ENCODE assay signal across 2 cellular contexts in genomic region chr2:199979398-199979797, GRCh38.
A peak's percentile ranks its signal among the peaks of the same experiment; 100 is the strongest.
TF ChIP-seq lines count a peak whose summit lies in the region.

No MANE protein-coding gene starts in this region.

TF ChIP-seq in GM12878, 131 proteins besides CTCF, POLR2A, EP300 and RAD21 (continues in another document):
- TF ChIP-seq ESRRA (IDR thresholded peaks at IDR 0.05; ENCODE audit: low read length), result no peak
- TF ChIP-seq ZNF217 (IDR thresholded peaks at IDR 0.05), result no peak
- TF ChIP-seq BHLHE40 (IDR thresholded peaks at IDR 0.05; ENCODE audit: borderline replicate concordance in 1 of 2, low read depth in 2 of 2, low read length in 1 of 2), result no peak
- TF ChIP-seq PAX5 (IDR thresholded peaks at IDR 0.05; ENCODE audit: borderline replicate concordance, low read depth, low read length), result no peak
- TF ChIP-seq POU2F2 (IDR thresholded peaks at IDR 0.05; ENCODE audit: borderline replicate concordance, low read depth, low read length), result no peak
- no peak for TF ChIP-seq RELA (IDR thresholded peaks at IDR 0.05; ENCODE audit: borderline replicate concordance, partially characterized antibody)
- no peak for TF ChIP-seq MAX (IDR thresholded peaks at IDR 0.05; ENCODE audit: low read depth, low read length)
- TF ChIP-seq SIN3A (IDR thresholded peaks at IDR 0.05; ENCODE audit: low read depth, low read length), result no peak
- TF ChIP-seq RUNX3 (IDR thresholded peaks at IDR 0.05; ENCODE audit: low read length), result no peak
- TF ChIP-seq ZBTB4 (CRISPR knock-in tag; IDR thresholded peaks at IDR 0.05), result no peak
- no peak for TF ChIP-seq CBX5 (IDR thresholded peaks at IDR 0.05; ENCODE audit: low read depth)
- TF ChIP-seq STAT3 (IDR thresholded peaks at IDR 0.05; ENCODE audit: low read depth, low read length), result no peak
- no peak for TF ChIP-seq ZNF592 (IDR thresholded peaks at IDR 0.05)
- no peak for TF ChIP-seq RFX5 (IDR thresholded peaks at IDR 0.05; ENCODE audit: low read depth, low read length)
- TF ChIP-seq SUPT20H (IDR thresholded peaks at IDR 0.05; ENCODE audit: borderline replicate concordance, control insufficient read depth, low read depth, low read length), result no peak
- TF ChIP-seq FOS (IDR thresholded peaks at IDR 0.05; ENCODE audit: borderline replicate concordance, extremely low read depth, insufficient read length), result no peak
- TF ChIP-seq SKIL (IDR thresholded peaks at IDR 0.05; ENCODE audit: low read depth, poor library complexity, severe bottlenecking), result no peak

TF ChIP-seq in HepG2, 621 proteins besides CTCF, POLR2A, EP300 and RAD21:
- no peak for TF ChIP-seq ZNF782 (CRISPR knock-in tag; IDR thresholded peaks at IDR 0.05; ENCODE audit: borderline replicate concordance)
- TF ChIP-seq ZIK1 (CRISPR knock-in tag; IDR thresholded peaks at IDR 0.05; ENCODE audit: borderline replicate concordance, low read depth), result no peak
- 0 out of 2 replicates have a peak, but pooled peaks have one; percentile 13 for TF ChIP-seq ZNF772 (CRISPR knock-in tag; IDR thresholded peaks at IDR 0.05)
